ENCODE assay signal across 18 cellular contexts in genomic region chr3:48566401-48566760, GRCh38. TPM values are rescaled to one million over a fixed set of nuclear protein-coding genes. Genes with fewer than 3 reads are reported as not detected.
"Had no signal": no experiment of that assay in that cellular context is flagged by ENCODE, and none has a peak within 500 bp of the region (broad histone marks: within the 10 kb centered on the region; RNA-seq: fewer than 3 reads in every experiment).

No MANE protein-coding gene starts in this region.

- H3K36me3 ChIP-seq: esophagus muscularis mucosa, upper lobe of left lung had no signal

- H3K9me3 Mint-ChIP-seq: activated B cell treated with CpG ODN at 0.5 μM for 24 hours; activated CD4-positive, alpha-beta T cell treated with anti-CD3 and anti-CD28 coated beads, Interleukin-2, amount 10 ng/mL, durations not matched to agents 24 days and 14 days; activated naive CD4-positive, alpha-beta T cell treated with anti-CD3 and anti-CD28 coated beads for 36 hours; naive B cell had no signal

- H3K4me3 ChIP-seq: cardiac muscle cell, esophagus muscularis mucosa, testis, upper lobe of left lung had no signal

- H3K27ac Mint-ChIP-seq: activated B cell treated with CpG ODN at 0.5 μM for 24 hours; activated naive CD4-positive, alpha-beta T cell treated with anti-CD3 and anti-CD28 coated beads for 36 hours had no signal

- H3K27me3 Mint-ChIP-seq: activated B cell treated with CpG ODN at 0.5 μM for 24 hours; activated CD4-positive, alpha-beta T cell treated with anti-CD3 and anti-CD28 coated beads, Interleukin-2, amount 10 ng/mL, durations not matched to agents 24 days and 14 days; naive B cell had no signal

- H3K4me1 Mint-ChIP-seq: activated B cell treated with CpG ODN at 0.5 μM for 24 hours, naive B cell had no signal

- H3K27ac ChIP-seq: cardiac muscle cell, esophagus muscularis mucosa, testis, upper lobe of left lung had no signal

- H3K9me3 ChIP-seq: esophagus muscularis mucosa, testis, upper lobe of left lung had no signal

- H3K4me3 Mint-ChIP-seq: activated B cell treated with CpG ODN at 0.5 μM for 24 hours; activated CD4-positive, alpha-beta T cell treated with anti-CD3 and anti-CD28 coated beads, Interleukin-2, amount 10 ng/mL, durations not matched to agents 24 days and 14 days; activated naive CD4-positive, alpha-beta T cell treated with anti-CD3 and anti-CD28 coated beads for 36 hours; naive B cell had no signal

- H3K4me1 ChIP-seq: testis had no signal

- H3K27me3 ChIP-seq: cardiac muscle cell, esophagus muscularis mucosa, testis, upper lobe of left lung had no signal

- DNase-seq: activated B cell treated with CpG ODN at 0.5 μM for 24 hours; activated naive CD4-positive, alpha-beta T cell treated with anti-CD3 and anti-CD28 coated beads for 36 hours; hippocampal formation; naive B cell; stimulated activated CD4-positive, alpha-beta T cell treated with anti-CD3 and anti-CD28 coated beads, Interleukin-4, amount 100 ng/mL, for 24 hours; testis had no signal

- ATAC-seq: left lobe of liver had no signal

- H3K36me3 Mint-ChIP-seq: naive B cell had no signal

RNA-seq across cellular contexts. Expression of gene UCN2, which starts 2.8 kb away (rescaled TPM):
- total RNA-seq: activated B cell treated with CpG ODN at 0.5 μM for 24 hours; activated CD4-positive, alpha-beta T cell treated with anti-CD3 and anti-CD28 coated beads, Interleukin-2, amount 10 ng/mL, durations not matched to agents 24 days and 14 days; activated naive CD4-positive, alpha-beta T cell treated with anti-CD3 and anti-CD28 coated beads for 36 hours; esophagus muscularis mucosa; left lobe of liver; lung microvascular endothelial cell; skeletal muscle tissue; T-helper 2 cell treated with Interferon-gamma antibody and Interleukin-4, amounts not matched to agents 100 ng/mL and 5 ng/mL, for 36 hours; upper lobe of left lung had no signal

RNA-seq across cellular contexts. Expression of gene TMEM89, which starts 55.2 kb away (rescaled TPM):
- total RNA-seq: activated B cell treated with CpG ODN at 0.5 μM for 24 hours; activated naive CD4-positive, alpha-beta T cell treated with anti-CD3 and anti-CD28 coated beads for 36 hours; cardiac muscle cell; esophagus muscularis mucosa; fibroblast of villous mesenchyme; left lobe of liver; lung microvascular endothelial cell; renal cortical epithelial cell; skeletal muscle tissue had no signal
- polyA plus RNA-seq: adipose tissue, keratinocyte had no signal
